16 cellular contexts compared by ENCODE assay signal in genomic region chr16:4320030-4320429, GRCh38. TPM values are rescaled to one million over a fixed set of nuclear protein-coding genes. Genes with fewer than 3 reads are reported as not detected.
DNase-seq lines count a peak whose midpoint lies in the region; ATAC-seq and TF ChIP-seq lines count a peak whose summit lies in the region.
"Had no signal": no experiment of that assay in that cellular context is flagged by ENCODE, and none has a peak within 500 bp of the region (broad histone marks: within the 10 kb centered on the region; RNA-seq: fewer than 3 reads in every experiment).

No MANE protein-coding gene starts in this region.

- no peaks in the 10 kb centered on the region for H3K36me3 Mint-ChIP-seq in CD4-positive, alpha-beta T cell (ENCODE audit: low read depth)
- H3K36me3 Mint-ChIP-seq: activated CD4-positive, alpha-beta memory T cell treated with anti-CD3 and anti-CD28 coated beads for 36 hours; brain; CD4-positive, alpha-beta memory T cell; IgD-negative memory B cell had no signal

- in situ Hi-C loops in transverse colon (cut with MboI; ENCODE audit: low pct_ligation_motif_present in 1 of 4, low pct_unique_long_range_greater_than_20kb in 1 of 4, low sequenced_read_pairs in 3 of 4), result no loop called here

- no peaks in the 10 kb centered on the region for H3K9me3 ChIP-seq in RWPE2 (ENCODE audit: severe bottlenecking)
- H3K9me3 ChIP-seq in esophagus squamous epithelium, result no peaks in the 10 kb centered on the region
- no peaks in the 10 kb centered on the region for H3K9me3 ChIP-seq in osteoblast (ENCODE audit: low read depth, low read length)
- H3K9me3 ChIP-seq in transverse colon, result no peaks in the 10 kb centered on the region
- no peaks in the 10 kb centered on the region for H3K9me3 ChIP-seq in CD4-positive, alpha-beta T cell (ENCODE audit: control insufficient read depth, low read length)

- DNase-seq in RWPE2 (ENCODE audit: low spot score) (peak; percentile 70), esophagus squamous epithelium (lab: John Stamatoyannopoulos, UW) (no peak), osteoblast (ENCODE audit: insufficient read length, low spot score, missing footprints) (peak; percentile 97), transverse colon (no peak), Kasumi-1 (lab: John Stamatoyannopoulos, UW) (no peak), NCI-H345 treated with DMSO at 0.1 percent for 48 hours (lab: John Stamatoyannopoulos, UW; ENCODE audit: unreplicated experiment) (no peak), GM19240 (ENCODE audit: insufficient read length, low spot score) (no peak)
- no peak for DNase-seq in CD4-positive, alpha-beta T cell
- DNase-seq: NCI-H1417 treated with DMSO at 0.1 percent for 48 hours, NCI-H69 had no signal

- no peak for ATAC-seq in RWPE2 (ENCODE audit: low read depth)
- ATAC-seq in CD4-positive, alpha-beta T cell (ENCODE audit: poor library complexity), result no peak

- intact Hi-C loops in esophagus squamous epithelium (cut with DNase I) (no loop called here), transverse colon (cut with DNase I; ENCODE audit: low total_unique reads) (no loop called here)
- intact Hi-C loops in CD4-positive, alpha-beta T cell (cut with DNase I, micrococcal nuclease), result no loop called here

- TF ChIP-seq CTCF in RWPE2 (IDR thresholded peaks at IDR 0.05; ENCODE audit: poor library complexity, severe bottlenecking) (no peak), esophagus squamous epithelium (IDR thresholded peaks at IDR 0.05) (no peak), osteoblast (IDR thresholded peaks at IDR 0.05; ENCODE audit: extremely low read depth, low read depth, low read length) (no peak), transverse colon (IDR thresholded peaks at IDR 0.05) (no peak)
- TF ChIP-seq CTCF in CD4-positive, alpha-beta T cell (IDR thresholded peaks at IDR 0.05), result no peak

- CTCF ChIA-PET in CD4-positive, alpha-beta T cell (lab: Charles Lee), result no interaction called here

- WGBS in esophagus squamous epithelium, 2 donors, result 58% methylated on average over 4 of the region's 22 CpGs; no CpG with 5 or more reads in 1 of the 2 donors
- WGBS in transverse colon (ENCODE audit: low coverage in 1 of 2), 2 donors, result 57% methylated on average over 22 of the region's 22 CpGs; no CpG with 5 or more reads in 1 of the 2 donors

- TF ChIP-seq POLR2A in esophagus squamous epithelium (IDR thresholded peaks at IDR 0.05), result no peak
- no peak for TF ChIP-seq POLR2A in transverse colon (IDR thresholded peaks at IDR 0.05)

- no peak overlapping the region for H3K27ac Mint-ChIP-seq in CD4-positive, alpha-beta T cell
- H3K27ac Mint-ChIP-seq: activated CD4-positive, alpha-beta memory T cell treated with anti-CD3 and anti-CD28 coated beads for 36 hours; activated T-helper 17 cell treated with anti-CD3 and anti-CD28 coated beads, Interleukin-2, amount 50 U/mL, for 72 hours; T-helper 2 cell treated with Interferon-gamma antibody and Interleukin-4, amounts not matched to agents 5 μg/mL and 100 μg/mL, for 36 hours had no signal

- no peaks in the 10 kb centered on the region for H3K4me1 Mint-ChIP-seq in CD4-positive, alpha-beta T cell (ENCODE audit: low read depth)
- H3K4me1 Mint-ChIP-seq: activated T-helper 17 cell treated with anti-CD3 and anti-CD28 coated beads, Interleukin-2, amount 50 U/mL, for 72 hours had no signal

- POLR2A ChIA-PET in CD4-positive, alpha-beta T cell (lab: Charles Lee), result no interaction called here

- peaks cover 55% of the 10 kb centered on the region for H3K4me1 ChIP-seq in RWPE2 (ENCODE audit: insufficient read depth, poor library complexity, severe bottlenecking)
- H3K4me1 ChIP-seq in esophagus squamous epithelium, result peaks cover 70 to 98% (median 73%) of the 10 kb centered on the region in 3 donors
- peaks cover 54% of the 10 kb centered on the region for H3K4me1 ChIP-seq in osteoblast (ENCODE audit: insufficient read depth, low read length)
- H3K4me1 ChIP-seq in transverse colon, result peaks cover 43 to 72% (median 61%) of the 10 kb centered on the region in 4 donors

- no peak overlapping the region for H3K4me3 ChIP-seq in RWPE2 (ENCODE audit: severe bottlenecking)
- peak overlapping the region in 1 of 4 donors; percentile 35 for H3K4me3 ChIP-seq in esophagus squamous epithelium
- peak overlapping the region; percentile 33 for H3K4me3 ChIP-seq in osteoblast (ENCODE audit: insufficient read depth, low read length)
- no peak overlapping the region for H3K4me3 ChIP-seq in transverse colon

- no peaks in the 10 kb centered on the region for H3K9me3 Mint-ChIP-seq in CD4-positive, alpha-beta T cell
- H3K9me3 Mint-ChIP-seq: activated CD4-positive, alpha-beta memory T cell treated with anti-CD3 and anti-CD28 coated beads for 36 hours; activated T-helper 17 cell treated with anti-CD3 and anti-CD28 coated beads, Interleukin-2, amount 50 U/mL, for 72 hours; brain; CD4-positive, alpha-beta memory T cell; IgD-negative memory B cell; T-helper 2 cell treated with Interferon-gamma antibody and Interleukin-4, amounts not matched to agents 5 μg/mL and 100 μg/mL, for 36 hours had no signal

- H3K79me2 ChIP-seq in osteoblast (ENCODE audit: insufficient read depth, low read length), result peaks cover 88% of the 10 kb centered on the region

- peaks cover 75% of the 10 kb centered on the region for H4K20me1 ChIP-seq in osteoblast (ENCODE audit: insufficient read depth, low read length)

- TF ChIP-seq EP300 in transverse colon (IDR thresholded peaks at IDR 0.05; ENCODE audit: low read depth), result no peak

- no peaks in the 10 kb centered on the region for H3K27me3 ChIP-seq in RWPE2 (ENCODE audit: insufficient read depth, poor library complexity, severe bottlenecking)
- H3K27me3 ChIP-seq in esophagus squamous epithelium, result peaks cover 0 to 41% (median 0%) of the 10 kb centered on the region in 4 donors
- H3K27me3 ChIP-seq in osteoblast (ENCODE audit: insufficient read depth, low read length), result no peaks in the 10 kb centered on the region
- H3K27me3 ChIP-seq in transverse colon, result peaks cover 24% of the 10 kb centered on the region
- peaks cover 14% of the 10 kb centered on the region for H3K27me3 ChIP-seq in CD4-positive, alpha-beta T cell (ENCODE audit: control insufficient read depth, insufficient read depth, low read length)

- H3K36me3 ChIP-seq in RWPE2 (ENCODE audit: low read depth) (no peaks in the 10 kb centered on the region), esophagus squamous epithelium (no peaks in the 10 kb centered on the region), osteoblast (ENCODE audit: insufficient read depth, low read length) (no peaks in the 10 kb centered on the region), transverse colon (no peaks in the 10 kb centered on the region)

- H3K27ac ChIP-seq in RWPE2 (ENCODE audit: poor library complexity, severe bottlenecking) (peak overlapping the region; percentile 94), esophagus squamous epithelium (peak overlapping the region; percentile 15 to 98 (median 78)), osteoblast (ENCODE audit: low read depth, low read length) (peak overlapping the region; percentile 37), transverse colon (peak overlapping the region; percentile 28 to 97 (median 88))
- H3K27ac ChIP-seq in CD4-positive, alpha-beta T cell (ENCODE audit: low read depth, low read length), result no peak overlapping the region

- H3K4me3 Mint-ChIP-seq in CD4-positive, alpha-beta T cell, result no peak overlapping the region
- H3K4me3 Mint-ChIP-seq: activated CD4-positive, alpha-beta memory T cell treated with anti-CD3 and anti-CD28 coated beads for 36 hours; activated T-helper 17 cell treated with anti-CD3 and anti-CD28 coated beads, Interleukin-2, amount 50 U/mL, for 72 hours had no signal

- no peak overlapping the region for H2AFZ ChIP-seq in osteoblast (ENCODE audit: low read length)

- H3K4me2 ChIP-seq in osteoblast (ENCODE audit: insufficient read depth, low read length), result peak overlapping the region; percentile 61

- peaks cover 5% of the 10 kb centered on the region for H3K27me3 Mint-ChIP-seq in CD4-positive, alpha-beta T cell
- H3K27me3 Mint-ChIP-seq: activated T-helper 17 cell treated with anti-CD3 and anti-CD28 coated beads, Interleukin-2, amount 50 U/mL, for 72 hours; CD4-positive, alpha-beta memory T cell had no signal

RNA-seq across cellular contexts. Expression of gene GLIS2, which starts 4.2 kb away (rescaled TPM):
- 1 to 10 TPM in 1 of 4 donors, under 1 TPM in 3; 0.30 to 1.7 (median 0.67) TPM for total RNA-seq in esophagus squamous epithelium
- 5.0 and 5.4 TPM in 2 replicates for total RNA-seq in osteoblast
- total RNA-seq in transverse colon, result 1 to 10 TPM in 3 of 4 donors, under 1 TPM in 1; 0.68 to 5.0 (median 1.8) TPM
- not detected for total RNA-seq in CD4-positive, alpha-beta T cell

RNA-seq across cellular contexts. Expression of gene PAM16, which starts 31.1 kb away (rescaled TPM):
- total RNA-seq in esophagus squamous epithelium, result 10 to 100 TPM; 29.5 to 40.8 (median 33.2) TPM
- 17.4 and 18.6 TPM in 2 replicates for total RNA-seq in osteoblast
- 10 to 100 TPM; 26.5 to 40.5 (median 29.2) TPM for total RNA-seq in transverse colon
- 10 to 100 TPM; 24.9 to 26.8 TPM for total RNA-seq in CD4-positive, alpha-beta T cell

RNA-seq across cellular contexts. Expression of gene TFAP4, which starts 47.2 kb away (rescaled TPM):
- 1 to 10 TPM; 5.8 to 9.8 (median 9.3) TPM for total RNA-seq in esophagus squamous epithelium
- total RNA-seq in osteoblast, result 6.5 and 9.1 TPM in 2 replicates
- 1 to 10 TPM; 4.6 to 8.4 (median 6.3) TPM for total RNA-seq in transverse colon
- 10 to 100 TPM in 1 of 2 experiments, 1 to 10 TPM in 1; 8.6 to 10.8 TPM for total RNA-seq in CD4-positive, alpha-beta T cell

RNA-seq across cellular contexts. Expression of gene VASN, which starts 51.6 kb away (rescaled TPM):
- total RNA-seq in esophagus squamous epithelium (10 to 100 TPM in 3 of 4 donors, 1 to 10 TPM in 1; 9.2 to 20.2 (median 14.2) TPM), osteoblast (202 and 217 TPM in 2 replicates), transverse colon (10 to 100 TPM in 2 of 4 donors, 1 to 10 TPM in 2; 3.4 to 18.7 (median 9.0) TPM)
- total RNA-seq in CD4-positive, alpha-beta T cell, result under 1 TPM; 0.70 to 0.77 TPM

Comparison
In these comparisons a context has a peak if more than half of its experiments do, and no peak if none do; other contexts are left out.
1. DNase-seq: peak in RWPE2 (single experiment) and osteoblast (single experiment); none in esophagus squamous epithelium (single experiment), transverse colon (single experiment), CD4-positive, alpha-beta T cell (0 of 10), Kasumi-1 (0 of 2), NCI-H345 treated with DMSO at 0.1 percent for 48 hours (single experiment) and GM19240 (single experiment).